Comparison of ENCODE assay signal across 19 cellular contexts in the genomic region with DNA sequence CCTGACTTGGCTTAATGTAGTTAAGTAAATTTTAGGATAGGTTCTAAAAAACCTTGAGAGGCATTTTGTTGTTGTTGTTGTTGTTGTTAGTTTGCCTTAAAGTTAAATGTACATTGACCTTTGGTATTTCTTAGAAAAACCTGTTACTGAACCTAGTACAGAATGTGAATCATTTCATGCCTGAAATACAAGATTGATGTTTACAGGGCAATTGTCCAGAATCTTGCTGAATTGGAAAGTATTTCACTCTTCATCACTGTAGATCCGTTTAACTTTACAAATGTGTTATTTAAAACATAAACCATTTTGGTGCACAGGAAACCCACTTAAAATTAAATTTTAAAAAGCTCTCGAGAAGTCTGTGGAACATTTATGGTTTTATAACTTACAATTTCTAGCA.
DNase-seq lines count a peak whose midpoint lies in the region; ATAC-seq and TF ChIP-seq lines count a peak whose summit lies in the region.
"Had no signal": no experiment of that assay in that cellular context is flagged by ENCODE, and none has a peak within 500 bp of the region (broad histone marks: within the 10 kb centered on the region; RNA-seq: fewer than 3 reads in every experiment).

No MANE protein-coding gene starts in this region.

- no peak overlapping the region for H3K18ac ChIP-seq in neuronal stem cell (ENCODE audit: low read length)

- H3K79me1 ChIP-seq in neuronal stem cell (ENCODE audit: low read depth, low read length) = no peaks in the 10 kb centered on the region

- H4K8ac ChIP-seq in neuronal stem cell (ENCODE audit: low read depth, low read length) = no peak overlapping the region

- no peak for TF ChIP-seq CTCF in choroid plexus epithelial cell (conservative IDR thresholded peaks at IDR 0.05; ENCODE audit: low read depth, low read length)
- TF ChIP-seq CTCF in psoas muscle (IDR thresholded peaks at IDR 0.05) = no peak

- no peak overlapping the region for H3K23ac ChIP-seq in neuronal stem cell (ENCODE audit: low read depth, low read length, poor library complexity)

- H2BK12ac ChIP-seq in neuronal stem cell (ENCODE audit: low read length) = no peak overlapping the region

- DNase-seq in M059J (ENCODE audit: low read depth) = peak; percentile 37
- peak; percentile 11 for DNase-seq in choroid plexus epithelial cell (ENCODE audit: low read depth)
- DNase-seq in iris pigment epithelial cell (ENCODE audit: low read depth) = peak; percentile 52
- no peak for DNase-seq in psoas muscle
- no peak for DNase-seq in activated CD8-positive, alpha-beta memory T cell treated with anti-CD3 and anti-CD28 coated beads, Interleukin-2, amount 50 U/mL, for 4 hours
- DNase-seq in neuronal stem cell (ENCODE audit: low spot score) = no peak
- no peak for DNase-seq in NOMO-1 (lab: John Stamatoyannopoulos, UW; ENCODE audit: unreplicated experiment in 2 of 2)
- DNase-seq: Caco-2; CD4-positive, CD25-positive, alpha-beta regulatory T cell; CD8-positive, alpha-beta T cell; DMS153; DND-41; H9 had no signal

- H3K36me3 ChIP-seq in psoas muscle (ENCODE audit: insufficient read depth in 1 of 2, low read depth in 1 of 2) = no peaks in the 10 kb centered on the region
- no peaks in the 10 kb centered on the region for H3K36me3 ChIP-seq in neuronal stem cell (replicated peaks in 1 of 2; ENCODE audit: control insufficient read depth in 2 of 2, insufficient read depth in 2 of 2, low read length in 2 of 2)
- H3K36me3 ChIP-seq: BLaER1 had no signal

- intact Hi-C loops in psoas muscle (cut with DNase I) = no loop called here

- no peak overlapping the region for H2BK120ac ChIP-seq in neuronal stem cell (ENCODE audit: low read depth, low read length)

- no peak overlapping the region for H3K14ac ChIP-seq in neuronal stem cell (ENCODE audit: low read length)

- no peak overlapping the region for H2BK15ac ChIP-seq in neuronal stem cell (ENCODE audit: low read length)

- H3K4me2 ChIP-seq in neuronal stem cell (ENCODE audit: insufficient read depth, low read length, poor library complexity, severe bottlenecking) = no peak overlapping the region
- H3K4me2 ChIP-seq: BLaER1, GM23338 had no signal

- H3K27ac ChIP-seq in psoas muscle (peak overlapping the region; percentile 4), neuronal stem cell (replicated peaks; ENCODE audit: low read length) (no peak overlapping the region)
- H3K27ac ChIP-seq: 22Rv1, BLaER1, C4-2B had no signal

- no peak overlapping the region for H3K4me3 ChIP-seq in choroid plexus epithelial cell (ENCODE audit: low read depth, low read length)
- no peak overlapping the region for H3K4me3 ChIP-seq in psoas muscle
- H3K4me3 ChIP-seq in neuronal stem cell (ENCODE audit: low read length in 2 of 2) = no peak overlapping the region
- H3K4me3 ChIP-seq: BLaER1, GM23338 had no signal

- no peak overlapping the region for H2AK5ac ChIP-seq in neuronal stem cell (ENCODE audit: low read depth, low read length)

- H2AFZ ChIP-seq in neuronal stem cell (ENCODE audit: low read length) = no peak overlapping the region
- H2AFZ ChIP-seq: GM23338 had no signal

- no peak overlapping the region for H3K9ac ChIP-seq in neuronal stem cell (ENCODE audit: low read depth, low read length, poor library complexity)
- H3K9ac ChIP-seq: BLaER1 had no signal

- H3K9me3 ChIP-seq in psoas muscle (no peaks in the 10 kb centered on the region), neuronal stem cell (replicated peaks in 1 of 2; ENCODE audit: control insufficient read depth in 2 of 2, insufficient read depth in 1 of 2, low read depth in 1 of 2, low read length in 2 of 2) (no peaks in the 10 kb centered on the region)
- H3K9me3 ChIP-seq: BLaER1, Caco-2 had no signal

- 15 to 36% (median 20%) methylated on average over 2 of the region's 2 CpGs for WGBS in psoas muscle, 3 donors
- no CpG with 5 or more reads among the region's 2 CpGs for WGBS in neuronal stem cell (ENCODE audit: extremely low coverage in 2 of 2, insufficient read length in 2 of 2, insufficient replicate concordance in 1 of 2), 2 donors

- H3K4ac ChIP-seq in neuronal stem cell (ENCODE audit: low read length) = no peak overlapping the region

- no peak overlapping the region for H2BK5ac ChIP-seq in neuronal stem cell (ENCODE audit: low read length)

- no peak for ATAC-seq in psoas muscle
- ATAC-seq in HG03280 (IDR thresholded peaks at IDR 0.05; ENCODE audit: unreplicated experiment) = no peak
- ATAC-seq: CD8-positive, alpha-beta T cell; GM23338; HCT116 had no signal

- no peaks in the 10 kb centered on the region for H3K27me3 ChIP-seq in psoas muscle (ENCODE audit: insufficient read depth in 3 of 3, low read length in 2 of 3)
- H3K27me3 ChIP-seq in neuronal stem cell (ENCODE audit: control insufficient read depth in 3 of 3, insufficient read depth in 3 of 3, low read depth in 1 of 3, low read length in 3 of 3) = no peaks in the 10 kb centered on the region
- H3K27me3 ChIP-seq: BLaER1 had no signal

- no peak overlapping the region for H4K91ac ChIP-seq in neuronal stem cell (ENCODE audit: low read depth, low read length, poor library complexity)

- H3K4me1 ChIP-seq in psoas muscle (peaks cover 13% of the 10 kb centered on the region), neuronal stem cell (ENCODE audit: control insufficient read depth in 2 of 2, insufficient read depth in 1 of 2, low read depth in 1 of 2, low read length in 2 of 2) (peaks cover 0 to 6% of the 10 kb centered on the region in 2 donors)
- H3K4me1 ChIP-seq: BLaER1 had no signal

Comparison
In these comparisons a context has a peak if more than half of its experiments do, and no peak if none do; other contexts are left out.
1. DNase-seq: peak in M059J (single experiment), choroid plexus epithelial cell (single experiment) and iris pigment epithelial cell (single experiment); none in psoas muscle (0 of 2), activated CD8-positive, alpha-beta memory T cell treated with anti-CD3 and anti-CD28 coated beads, Interleukin-2, amount 50 U/mL, for 4 hours (single experiment), neuronal stem cell (single experiment) and NOMO-1 (0 of 2).